ENCODE assay signal across 9 cellular contexts in genomic region chr9:117644133-117644532, GRCh38.
DNase-seq lines count a peak whose midpoint lies in the region; ATAC-seq, FAIRE-seq and TF ChIP-seq lines count a peak whose summit lies in the region.
"Had no signal": no experiment of that assay in that cellular context is flagged by ENCODE, and none has a peak within 500 bp of the region (broad histone marks: within the 10 kb centered on the region; RNA-seq: fewer than 3 reads in every experiment).

No MANE protein-coding gene starts in this region.

- TF ChIP-seq CTCF in KMS-11 (conservative IDR thresholded peaks at IDR 0.05; ENCODE audit: low read depth, low read length) (no peak), keratinocyte (optimal IDR thresholded peaks at IDR 0.05 in 1 of 3, IDR thresholded peaks at IDR 0.05 in 1 of 3, conservative IDR thresholded peaks at IDR 0.05 in 1 of 3; ENCODE audit: extremely low read depth in 1 of 3, insufficient read depth in 2 of 3, low read length in 3 of 3) (no peak), lower lobe of right lung (IDR thresholded peaks at IDR 0.05) (no peak), omental fat pad (IDR thresholded peaks at IDR 0.05) (no peak)

- H3K27me3 ChIP-seq in KMS-11 (ENCODE audit: insufficient read depth, low read depth): no peaks in the 10 kb centered on the region
- peaks cover 5% of the 10 kb centered on the region for H3K27me3 ChIP-seq in keratinocyte (ENCODE audit: control insufficient read depth, extremely low read depth, insufficient read depth, low read length)
- H3K27me3 ChIP-seq in lower lobe of right lung (ENCODE audit: low read depth): peaks cover 13% of the 10 kb centered on the region

- no peaks in the 10 kb centered on the region for H3K9me1 ChIP-seq in keratinocyte (ENCODE audit: control insufficient read depth, extremely low read depth, insufficient read depth, low read length)

- H3K36me3 Mint-ChIP-seq in activated CD4-positive, alpha-beta T cell treated with anti-CD3 and anti-CD28 coated beads, Interleukin-2, amount 10 ng/mL, durations not matched to agents 7 days and 5 days (ENCODE audit: low read depth): no peaks in the 10 kb centered on the region

- CTCF ChIA-PET in activated CD4-positive, alpha-beta T cell treated with anti-CD3 and anti-CD28 coated beads, Interleukin-2, amount 10 ng/mL, durations not matched to agents 7 days and 5 days (lab: Charles Lee): interaction anchor here (0.7 kb wide), 1 partner anchor 457 kb away, joined by 3 read pairs; no protein-coding TSS in a partner anchor

- intact Hi-C loops in lower lobe of right lung (cut with DNase I): no loop called here

- ATAC-seq in GM18517 (IDR thresholded peaks at IDR 0.05; ENCODE audit: unreplicated experiment) (peak; percentile 41), GM21717 (IDR thresholded peaks at IDR 0.05; ENCODE audit: unreplicated experiment) (peak; percentile 33), lower lobe of right lung (no peak), omental fat pad (ENCODE audit: low FRiP score) (no peak)

- 0 out of 2 replicates have a peak overlapping the region, but pooled peaks have one; percentile 17 for H3K4me2 ChIP-seq in KMS-11
- H3K4me2 ChIP-seq in keratinocyte (ENCODE audit: control insufficient read depth, extremely low read depth, insufficient read depth, low read depth, low read length): peak overlapping the region; percentile 22

- H4K20me1 ChIP-seq in KMS-11 (ENCODE audit: insufficient read depth) (no peaks in the 10 kb centered on the region), keratinocyte (ENCODE audit: control insufficient read depth, extremely low read depth, insufficient read depth, low read length) (no peaks in the 10 kb centered on the region)

- H3K27ac ChIP-seq in KMS-11 (no peak overlapping the region), keratinocyte (ENCODE audit: control insufficient read depth, insufficient read depth, low read length) (no peak overlapping the region), lower lobe of right lung (no peak overlapping the region)

- H2AFZ ChIP-seq in KMS-11 (ENCODE audit: low read depth) (peak overlapping the region; percentile 64), keratinocyte (ENCODE audit: control insufficient read depth, low read length) (no peak overlapping the region)

- peaks cover 3% of the 10 kb centered on the region for H3K4me1 Mint-ChIP-seq in activated CD4-positive, alpha-beta T cell treated with anti-CD3 and anti-CD28 coated beads, Interleukin-2, amount 10 ng/mL, durations not matched to agents 7 days and 5 days

- H3K4me1 ChIP-seq in KMS-11 (ENCODE audit: low read depth, poor library complexity, severe bottlenecking) (no peaks in the 10 kb centered on the region), keratinocyte (ENCODE audit: control insufficient read depth, extremely low read depth, insufficient read depth, low read length) (no peaks in the 10 kb centered on the region), lower lobe of right lung (peaks cover 14% of the 10 kb centered on the region)

- H3K4me3 Mint-ChIP-seq in activated CD4-positive, alpha-beta T cell treated with anti-CD3 and anti-CD28 coated beads, Interleukin-2, amount 10 ng/mL, durations not matched to agents 7 days and 5 days: no peak overlapping the region

- no peak overlapping the region for H3K9ac ChIP-seq in KMS-11
- no peak overlapping the region for H3K9ac ChIP-seq in keratinocyte (ENCODE audit: control insufficient read depth, extremely low read depth, insufficient read depth, low read length)

- H3K9me3 ChIP-seq in keratinocyte (ENCODE audit: control insufficient read depth, low read depth, low read length) (no peaks in the 10 kb centered on the region), lower lobe of right lung (no peaks in the 10 kb centered on the region)

- POLR2A ChIA-PET in activated CD4-positive, alpha-beta T cell treated with anti-CD3 and anti-CD28 coated beads, Interleukin-2, amount 10 ng/mL, durations not matched to agents 7 days and 5 days (lab: Charles Lee): no interaction called here

- no peaks in the 10 kb centered on the region for H3K79me2 ChIP-seq in KMS-11 (ENCODE audit: insufficient read depth, low read depth)
- H3K79me2 ChIP-seq in keratinocyte (ENCODE audit: control insufficient read depth, insufficient read depth, low read length): no peaks in the 10 kb centered on the region

- FAIRE-seq in keratinocyte (lab: Jason Lieb, UNC): no peak
- FAIRE-seq: urothelium cell line had no signal

- no peaks in the 10 kb centered on the region for H3K9me3 Mint-ChIP-seq in activated CD4-positive, alpha-beta T cell treated with anti-CD3 and anti-CD28 coated beads, Interleukin-2, amount 10 ng/mL, durations not matched to agents 7 days and 5 days

- H3K36me3 ChIP-seq in KMS-11 (ENCODE audit: insufficient read depth) (no peaks in the 10 kb centered on the region), keratinocyte (ENCODE audit: control insufficient read depth in 2 of 2, extremely low read depth in 1 of 2, insufficient read depth in 2 of 2, low read length in 2 of 2) (no peaks in the 10 kb centered on the region), lower lobe of right lung (no peaks in the 10 kb centered on the region)

- DNase-seq in keratinocyte (ENCODE audit: low read depth, low spot score) (no peak), lower lobe of right lung (no peak), omental fat pad (ENCODE audit: low spot score) (no peak)
- DNase-seq in activated CD4-positive, alpha-beta T cell treated with anti-CD3 and anti-CD28 coated beads, Interleukin-2, amount 10 ng/mL, durations not matched to agents 7 days and 5 days: no peak
- no peak for DNase-seq in activated naive CD4-positive, alpha-beta T cell (lab: John Stamatoyannopoulos, UW)

- dilution Hi-C loops in keratinocyte (cut with MboI; ENCODE audit: extremely low pct_ligation_motif_present, low sequenced_read_pairs): no loop called here

- peaks cover 29% of the 10 kb centered on the region for H3K27me3 Mint-ChIP-seq in activated CD4-positive, alpha-beta T cell treated with anti-CD3 and anti-CD28 coated beads, Interleukin-2, amount 10 ng/mL, durations not matched to agents 7 days and 5 days

- no peak overlapping the region for H3K27ac Mint-ChIP-seq in activated CD4-positive, alpha-beta T cell treated with anti-CD3 and anti-CD28 coated beads, Interleukin-2, amount 10 ng/mL, durations not matched to agents 7 days and 5 days

- no peak overlapping the region for H3K4me3 ChIP-seq in KMS-11 (IDR thresholded peaks at IDR 0.05; ENCODE audit: insufficient read depth, low read depth, low read length)
- no peak overlapping the region for H3K4me3 ChIP-seq in keratinocyte (ENCODE audit: control insufficient read depth in 2 of 3, extremely low read depth in 1 of 3, insufficient read depth in 2 of 3, low read depth in 1 of 3, low read length in 3 of 3)
- no peak overlapping the region for H3K4me3 ChIP-seq in lower lobe of right lung

Comparison
In these comparisons a context has a peak if more than half of its experiments do, and no peak if none do; other contexts are left out.
1. ATAC-seq: peak in GM18517 (single experiment) and GM21717 (single experiment); none in lower lobe of right lung (0 of 2) and omental fat pad (single experiment).